In genomic region chr6:138773177-138774091, GRCh38 we compare ENCODE assay signal across 8 cellular contexts. TPM values are rescaled to one million over a fixed set of nuclear protein-coding genes. Genes with fewer than 3 reads are reported as not detected.
DNase-seq lines count a peak whose midpoint lies in the region; ATAC-seq and TF ChIP-seq lines count a peak whose summit lies in the region.

Gene CCDC28A (plus strand): TSS chr6:138773769. CDS start chr6:138776121, 2,352 bp downstream.

- intact Hi-C loops in T-helper 1 cell treated with Interleukin-12 subunit alpha and Interleukin-12 subunit beta and Interleukin-4 antibody, amounts not matched to agents 30 ng/mL and 1 ng/mL, for 36 hours (cut with micrococcal nuclease): loop anchor here (1.0 to 5.0 kb wide), 17 partner anchors 43 to 1065 kb away; partner anchors contain the start of genes ABRACL, ARFGEF3, HEBP2 and PERP
- intact Hi-C loops in heart right ventricle (cut with DNase I) (loop anchor here in 3 of 10 donors (2.0 to 5.0 kb wide), 3 partner anchors 181 to 366 kb away; no protein-coding TSS in a partner anchor), posterior cingulate gyrus (cut with DNase I) (loop anchor here (5.0 kb wide), 1 partner anchor 346 kb away; no protein-coding TSS in a partner anchor)

- in situ Hi-C loops in GM13976 (cut with MboI; ENCODE audit: low sequenced_read_pairs, unreplicated experiment): no loop called here

- no peaks in the 10 kb centered on the region for H3K27me3 ChIP-seq in heart right ventricle
- H3K27me3 ChIP-seq in upper lobe of left lung: no peaks in the 10 kb centered on the region

- H3K9me3 ChIP-seq in heart right ventricle (no peaks in the 10 kb centered on the region), upper lobe of left lung (no peaks in the 10 kb centered on the region)

- peak in 3 of 4 donors; percentile 62 to 81 (median 74) for TF ChIP-seq POLR2A in upper lobe of left lung (IDR thresholded peaks at IDR 0.05)

- peaks cover 0 to 30% (median 0%) of the 10 kb centered on the region in 9 donors for H3K36me3 ChIP-seq in heart right ventricle
- H3K36me3 ChIP-seq in upper lobe of left lung: peaks cover 0 to 22% (median 0%) of the 10 kb centered on the region in 4 donors

- peak within 1 kb of the TSS; percentile 69 to 96 (median 84) for H3K4me3 ChIP-seq in heart right ventricle
- peak within 1 kb of the TSS; percentile 70 to 81 (median 76) for H3K4me3 ChIP-seq in upper lobe of left lung

- no peak for TF ChIP-seq CTCF in GM13976 (IDR thresholded peaks at IDR 0.05; ENCODE audit: borderline replicate concordance, control extremely low read depth, extremely low read depth, insufficient read depth, missing control alignments)
- peak in 1 of 9 donors; percentile 9 for TF ChIP-seq CTCF in heart right ventricle (IDR thresholded peaks at IDR 0.05)
- peak in 1 of 6 experiments; percentile 51 for TF ChIP-seq CTCF in upper lobe of left lung (IDR thresholded peaks at IDR 0.05)

- H3K27ac ChIP-seq in heart right ventricle: peak within 1 kb of the TSS; percentile 90 to 99 (median 96)
- peak within 1 kb of the TSS; percentile 93 to 95 (median 94) for H3K27ac ChIP-seq in upper lobe of left lung

- peak in 1 of 4 donors; percentile 25 for TF ChIP-seq EP300 in upper lobe of left lung (IDR thresholded peaks at IDR 0.05)

- ATAC-seq in HG02870 (IDR thresholded peaks at IDR 0.05; ENCODE audit: unreplicated experiment) (peak; percentile 91), heart right ventricle (peak; percentile 97 to 99 (median 98)), upper lobe of left lung (ENCODE audit: low FRiP score in 2 of 2) (peak; percentile 98 to 99)

- DNase-seq in GM13976 (ENCODE audit: low spot score) (peak; percentile 91), NCI-H146 treated with DMSO at 0.1 percent for 48 hours (lab: John Stamatoyannopoulos, UW; ENCODE audit: unreplicated experiment) (peak; percentile 99), amniotic epithelial cell (ENCODE audit: low read depth) (peak; percentile 91), heart right ventricle (peak; percentile 91 to 96), posterior cingulate gyrus (peak; percentile 87 to 98 (median 94)), upper lobe of left lung (peak; percentile 85 to 95)

- WGBS in heart right ventricle, 2 donors: 0% methylated on average over 47 of the region's 47 CpGs
- 0 to 1% methylated on average over 31 to 46 of the region's 47 CpGs for WGBS in upper lobe of left lung, 2 donors

- H3K4me1 ChIP-seq in heart right ventricle: peaks cover 2 to 30% (median 22%) of the 10 kb centered on the region in 9 donors
- peaks cover 13 to 16% (median 14%) of the 10 kb centered on the region in 4 donors for H3K4me1 ChIP-seq in upper lobe of left lung

RNA-seq across cellular contexts. Expression of gene CCDC28A, which starts in this region (rescaled TPM):
- 21.2 and 22.1 TPM in 2 replicates for total RNA-seq in T-helper 1 cell treated with Interleukin-12 subunit alpha and Interleukin-12 subunit beta and Interleukin-4 antibody, amounts not matched to agents 30 ng/mL and 1 ng/mL, for 36 hours
- total RNA-seq in heart right ventricle: 10 to 100 TPM in 3 of 10 donors, 1 to 10 TPM in 7; 4.9 to 15.6 (median 9.5) TPM
- polyA plus RNA-seq in heart right ventricle: 10 to 100 TPM in 1 of 2 donors, 1 to 10 TPM in 1; 7.9 to 25.4 TPM
- total RNA-seq in upper lobe of left lung: 10 to 100 TPM; 12.7 to 39.6 (median 22.8) TPM

Comparison
In these comparisons a context has a peak if more than half of its experiments do, and no peak if none do; other contexts are left out.
1. Peak in every context shown above with its lines: DNase-seq, ATAC-seq, H3K4me3 ChIP-seq and H3K27ac ChIP-seq.